In genomic region chr5:54718647-54719046, GRCh38 we compare ENCODE assay signal across 2 cellular contexts.
TF ChIP-seq lines count a peak whose summit lies in the region.

No MANE protein-coding gene starts in this region.

TF ChIP-seq in H1, 55 proteins besides CTCF, POLR2A, EP300 and RAD21 (continued from another document):
- peak; percentile 68; the same call in 1 of the 2 replicates for TF ChIP-seq E2F6 (IDR thresholded peaks at IDR 0.05)

TF ChIP-seq in SK-N-SH, 30 proteins besides CTCF, POLR2A, EP300 and RAD21 (continued from another document):
- TF ChIP-seq SMC3 (IDR thresholded peaks at IDR 0.05; ENCODE audit: low read depth, low read length): no peak
- TF ChIP-seq PBX3 (IDR thresholded peaks at IDR 0.05): no peak
- TF ChIP-seq YY1 (IDR thresholded peaks at IDR 0.05; ENCODE audit: low read depth): no peak
- TF ChIP-seq ZBTB33 (IDR thresholded peaks at IDR 0.05; ENCODE audit: borderline replicate concordance, low read depth): no peak
- no peak for TF ChIP-seq NFIC (IDR thresholded peaks at IDR 0.05; ENCODE audit: borderline replicate concordance)
- TF ChIP-seq IRF3 (IDR thresholded peaks at IDR 0.05; ENCODE audit: low read depth, low read length): no peak
- TF ChIP-seq EZH2phosphoT487 (IDR thresholded peaks at IDR 0.05; ENCODE audit: borderline replicate concordance, low read depth): no peak
- TF ChIP-seq MXI1 (IDR thresholded peaks at IDR 0.05; ENCODE audit: low read depth, low read length): no peak
- no peak for TF ChIP-seq TAF1 (IDR thresholded peaks at IDR 0.05; ENCODE audit: borderline replicate concordance, low read depth, low read length)
- no peak for TF ChIP-seq JUND (IDR thresholded peaks at IDR 0.05)
- TF ChIP-seq REST (IDR thresholded peaks at IDR 0.05; ENCODE audit: low read depth, low read length): no peak
- TF ChIP-seq POLR2AphosphoS5 (IDR thresholded peaks at IDR 0.05; ENCODE audit: low read depth, low read length): no peak
- TF ChIP-seq CHD2 (IDR thresholded peaks at IDR 0.05; ENCODE audit: low read length, partially characterized antibody): no peak
- no peak for TF ChIP-seq FOXJ3 (CRISPR knock-in tag; IDR thresholded peaks at IDR 0.05)
